In the genomic region with DNA sequence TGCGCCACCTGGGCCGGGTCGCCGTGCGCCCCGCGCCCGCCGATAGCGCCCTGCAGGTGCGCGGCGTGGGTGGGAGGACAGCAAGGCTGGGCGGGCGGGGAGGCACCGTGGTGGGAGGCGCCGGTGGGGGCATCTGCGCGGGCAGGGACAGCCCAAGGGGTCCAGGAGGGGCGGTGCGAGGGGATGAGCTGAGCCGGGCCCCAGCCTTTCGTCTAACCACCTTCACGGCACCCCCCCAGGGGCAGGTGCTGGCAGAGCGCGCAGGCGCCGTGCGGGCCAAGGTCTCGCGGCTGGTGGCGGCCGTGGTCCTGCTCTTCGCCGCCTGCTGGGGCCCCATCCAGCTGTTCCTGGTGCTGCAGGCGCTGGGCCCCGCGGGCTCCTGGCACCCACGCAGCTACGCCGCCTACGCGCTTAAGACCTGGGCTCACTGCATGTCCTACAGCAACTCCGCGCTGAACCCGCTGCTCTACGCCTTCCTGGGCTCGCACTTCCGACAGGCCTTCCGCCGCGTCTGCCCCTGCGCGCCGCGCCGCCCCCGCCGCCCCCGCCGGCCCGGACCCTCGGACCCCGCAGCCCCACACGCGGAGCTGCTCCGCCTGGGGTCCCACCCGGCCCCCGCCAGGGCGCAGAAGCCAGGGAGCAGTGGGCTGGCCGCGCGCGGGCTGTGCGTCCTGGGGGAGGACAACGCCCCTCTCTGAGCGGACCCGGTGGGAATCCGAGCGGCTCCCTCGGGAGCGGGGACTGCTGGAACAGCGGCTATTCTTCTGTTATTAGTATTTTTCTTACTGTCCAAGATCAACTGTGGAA, we compare ENCODE assay signal across 1 cellular context.
TF ChIP-seq lines count a peak whose summit lies in the region.

No MANE protein-coding gene starts in this region.

TF ChIP-seq in WTC11, 78 proteins besides CTCF, POLR2A, EP300 and RAD21 (continued from another document):
- TF ChIP-seq, protein P1, sequence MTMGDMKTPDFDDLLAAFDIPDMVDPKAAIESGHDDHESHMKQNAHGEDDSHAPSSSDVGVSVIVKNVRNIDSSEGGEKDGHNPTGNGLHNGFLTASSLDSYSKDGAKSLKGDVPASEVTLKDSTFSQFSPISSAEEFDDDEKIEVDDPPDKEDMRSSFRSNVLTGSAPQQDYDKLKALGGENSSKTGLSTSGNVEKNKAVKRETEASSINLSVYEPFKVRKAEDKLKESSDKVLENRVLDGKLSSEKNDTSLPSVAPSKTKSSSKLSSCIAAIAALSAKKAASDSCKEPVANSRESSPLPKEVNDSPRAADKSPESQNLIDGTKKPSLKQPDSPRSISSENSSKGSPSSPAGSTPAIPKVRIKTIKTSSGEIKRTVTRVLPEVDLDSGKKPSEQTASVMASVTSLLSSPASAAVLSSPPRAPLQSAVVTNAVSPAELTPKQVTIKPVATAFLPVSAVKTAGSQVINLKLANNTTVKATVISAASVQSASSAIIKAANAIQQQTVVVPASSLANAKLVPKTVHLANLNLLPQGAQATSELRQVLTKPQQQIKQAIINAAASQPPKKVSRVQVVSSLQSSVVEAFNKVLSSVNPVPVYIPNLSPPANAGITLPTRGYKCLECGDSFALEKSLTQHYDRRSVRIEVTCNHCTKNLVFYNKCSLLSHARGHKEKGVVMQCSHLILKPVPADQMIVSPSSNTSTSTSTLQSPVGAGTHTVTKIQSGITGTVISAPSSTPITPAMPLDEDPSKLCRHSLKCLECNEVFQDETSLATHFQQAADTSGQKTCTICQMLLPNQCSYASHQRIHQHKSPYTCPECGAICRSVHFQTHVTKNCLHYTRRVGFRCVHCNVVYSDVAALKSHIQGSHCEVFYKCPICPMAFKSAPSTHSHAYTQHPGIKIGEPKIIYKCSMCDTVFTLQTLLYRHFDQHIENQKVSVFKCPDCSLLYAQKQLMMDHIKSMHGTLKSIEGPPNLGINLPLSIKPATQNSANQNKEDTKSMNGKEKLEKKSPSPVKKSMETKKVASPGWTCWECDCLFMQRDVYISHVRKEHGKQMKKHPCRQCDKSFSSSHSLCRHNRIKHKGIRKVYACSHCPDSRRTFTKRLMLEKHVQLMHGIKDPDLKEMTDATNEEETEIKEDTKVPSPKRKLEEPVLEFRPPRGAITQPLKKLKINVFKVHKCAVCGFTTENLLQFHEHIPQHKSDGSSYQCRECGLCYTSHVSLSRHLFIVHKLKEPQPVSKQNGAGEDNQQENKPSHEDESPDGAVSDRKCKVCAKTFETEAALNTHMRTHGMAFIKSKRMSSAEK (CRISPR knock-in tag; IDR thresholded peaks at IDR 0.05; ENCODE audit: borderline replicate concordance) = no peak
- no peak for TF ChIP-seq ZNF416 (CRISPR knock-in tag; IDR thresholded peaks at IDR 0.05)
- TF ChIP-seq HMGA2 (CRISPR knock-in tag; IDR thresholded peaks at IDR 0.05) = no peak
- no peak for TF ChIP-seq ZSCAN18 (CRISPR knock-in tag; IDR thresholded peaks at IDR 0.05)
- TF ChIP-seq NR3C1 (CRISPR knock-in tag; conservative IDR thresholded peaks at IDR 0.05; ENCODE audit: low read depth) = no peak
- TF ChIP-seq NR2C2 (CRISPR knock-in tag; IDR thresholded peaks at IDR 0.05) = no peak
- TF ChIP-seq OVOL2 (CRISPR knock-in tag; IDR thresholded peaks at IDR 0.05; ENCODE audit: borderline replicate concordance) = no peak
- TF ChIP-seq, protein P2, sequence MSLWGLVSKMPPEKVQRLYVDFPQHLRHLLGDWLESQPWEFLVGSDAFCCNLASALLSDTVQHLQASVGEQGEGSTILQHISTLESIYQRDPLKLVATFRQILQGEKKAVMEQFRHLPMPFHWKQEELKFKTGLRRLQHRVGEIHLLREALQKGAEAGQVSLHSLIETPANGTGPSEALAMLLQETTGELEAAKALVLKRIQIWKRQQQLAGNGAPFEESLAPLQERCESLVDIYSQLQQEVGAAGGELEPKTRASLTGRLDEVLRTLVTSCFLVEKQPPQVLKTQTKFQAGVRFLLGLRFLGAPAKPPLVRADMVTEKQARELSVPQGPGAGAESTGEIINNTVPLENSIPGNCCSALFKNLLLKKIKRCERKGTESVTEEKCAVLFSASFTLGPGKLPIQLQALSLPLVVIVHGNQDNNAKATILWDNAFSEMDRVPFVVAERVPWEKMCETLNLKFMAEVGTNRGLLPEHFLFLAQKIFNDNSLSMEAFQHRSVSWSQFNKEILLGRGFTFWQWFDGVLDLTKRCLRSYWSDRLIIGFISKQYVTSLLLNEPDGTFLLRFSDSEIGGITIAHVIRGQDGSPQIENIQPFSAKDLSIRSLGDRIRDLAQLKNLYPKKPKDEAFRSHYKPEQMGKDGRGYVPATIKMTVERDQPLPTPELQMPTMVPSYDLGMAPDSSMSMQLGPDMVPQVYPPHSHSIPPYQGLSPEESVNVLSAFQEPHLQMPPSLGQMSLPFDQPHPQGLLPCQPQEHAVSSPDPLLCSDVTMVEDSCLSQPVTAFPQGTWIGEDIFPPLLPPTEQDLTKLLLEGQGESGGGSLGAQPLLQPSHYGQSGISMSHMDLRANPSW (CRISPR knock-in tag; conservative IDR thresholded peaks at IDR 0.05; ENCODE audit: low read depth) = no peak
- TF ChIP-seq KAT7 (CRISPR knock-in tag; IDR thresholded peaks at IDR 0.05; ENCODE audit: borderline replicate concordance) = no peak
- no peak for TF ChIP-seq ZNF423 (CRISPR knock-in tag; IDR thresholded peaks at IDR 0.05)
- 0 out of 2 replicates have a peak, but pooled peaks have one; percentile 3 for TF ChIP-seq ZNF219 (CRISPR knock-in tag; IDR thresholded peaks at IDR 0.05; ENCODE audit: borderline replicate concordance)
- no peak for TF ChIP-seq FOXP1 (CRISPR knock-in tag; IDR thresholded peaks at IDR 0.05; ENCODE audit: borderline replicate concordance)
- TF ChIP-seq NR1H2 (CRISPR knock-in tag; IDR thresholded peaks at IDR 0.05) = no peak
- no peak for TF ChIP-seq ZNF138 (CRISPR knock-in tag; conservative IDR thresholded peaks at IDR 0.05)
- TF ChIP-seq, protein P3, sequence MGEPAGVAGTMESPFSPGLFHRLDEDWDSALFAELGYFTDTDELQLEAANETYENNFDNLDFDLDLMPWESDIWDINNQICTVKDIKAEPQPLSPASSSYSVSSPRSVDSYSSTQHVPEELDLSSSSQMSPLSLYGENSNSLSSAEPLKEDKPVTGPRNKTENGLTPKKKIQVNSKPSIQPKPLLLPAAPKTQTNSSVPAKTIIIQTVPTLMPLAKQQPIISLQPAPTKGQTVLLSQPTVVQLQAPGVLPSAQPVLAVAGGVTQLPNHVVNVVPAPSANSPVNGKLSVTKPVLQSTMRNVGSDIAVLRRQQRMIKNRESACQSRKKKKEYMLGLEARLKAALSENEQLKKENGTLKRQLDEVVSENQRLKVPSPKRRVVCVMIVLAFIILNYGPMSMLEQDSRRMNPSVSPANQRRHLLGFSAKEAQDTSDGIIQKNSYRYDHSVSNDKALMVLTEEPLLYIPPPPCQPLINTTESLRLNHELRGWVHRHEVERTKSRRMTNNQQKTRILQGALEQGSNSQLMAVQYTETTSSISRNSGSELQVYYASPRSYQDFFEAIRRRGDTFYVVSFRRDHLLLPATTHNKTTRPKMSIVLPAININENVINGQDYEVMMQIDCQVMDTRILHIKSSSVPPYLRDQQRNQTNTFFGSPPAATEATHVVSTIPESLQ (CRISPR knock-in tag; IDR thresholded peaks at IDR 0.05) = no peak
- TF ChIP-seq IRF2 (CRISPR knock-in tag; IDR thresholded peaks at IDR 0.05; ENCODE audit: borderline replicate concordance, low read depth) = 0 out of 2 replicates have a peak, but pooled peaks have one; percentile 14
- no peak for TF ChIP-seq CREB1 (CRISPR knock-in tag; IDR thresholded peaks at IDR 0.05)
- no peak for TF ChIP-seq ELF4 (CRISPR knock-in tag; IDR thresholded peaks at IDR 0.05; ENCODE audit: low read depth)
- no peak for TF ChIP-seq ZMAT4 (CRISPR knock-in tag; IDR thresholded peaks at IDR 0.05)
- 0 out of 2 replicates have a peak, but pooled peaks have one; percentile 7 for TF ChIP-seq FOXP4 (CRISPR knock-in tag; IDR thresholded peaks at IDR 0.05)
- TF ChIP-seq, protein P4, sequence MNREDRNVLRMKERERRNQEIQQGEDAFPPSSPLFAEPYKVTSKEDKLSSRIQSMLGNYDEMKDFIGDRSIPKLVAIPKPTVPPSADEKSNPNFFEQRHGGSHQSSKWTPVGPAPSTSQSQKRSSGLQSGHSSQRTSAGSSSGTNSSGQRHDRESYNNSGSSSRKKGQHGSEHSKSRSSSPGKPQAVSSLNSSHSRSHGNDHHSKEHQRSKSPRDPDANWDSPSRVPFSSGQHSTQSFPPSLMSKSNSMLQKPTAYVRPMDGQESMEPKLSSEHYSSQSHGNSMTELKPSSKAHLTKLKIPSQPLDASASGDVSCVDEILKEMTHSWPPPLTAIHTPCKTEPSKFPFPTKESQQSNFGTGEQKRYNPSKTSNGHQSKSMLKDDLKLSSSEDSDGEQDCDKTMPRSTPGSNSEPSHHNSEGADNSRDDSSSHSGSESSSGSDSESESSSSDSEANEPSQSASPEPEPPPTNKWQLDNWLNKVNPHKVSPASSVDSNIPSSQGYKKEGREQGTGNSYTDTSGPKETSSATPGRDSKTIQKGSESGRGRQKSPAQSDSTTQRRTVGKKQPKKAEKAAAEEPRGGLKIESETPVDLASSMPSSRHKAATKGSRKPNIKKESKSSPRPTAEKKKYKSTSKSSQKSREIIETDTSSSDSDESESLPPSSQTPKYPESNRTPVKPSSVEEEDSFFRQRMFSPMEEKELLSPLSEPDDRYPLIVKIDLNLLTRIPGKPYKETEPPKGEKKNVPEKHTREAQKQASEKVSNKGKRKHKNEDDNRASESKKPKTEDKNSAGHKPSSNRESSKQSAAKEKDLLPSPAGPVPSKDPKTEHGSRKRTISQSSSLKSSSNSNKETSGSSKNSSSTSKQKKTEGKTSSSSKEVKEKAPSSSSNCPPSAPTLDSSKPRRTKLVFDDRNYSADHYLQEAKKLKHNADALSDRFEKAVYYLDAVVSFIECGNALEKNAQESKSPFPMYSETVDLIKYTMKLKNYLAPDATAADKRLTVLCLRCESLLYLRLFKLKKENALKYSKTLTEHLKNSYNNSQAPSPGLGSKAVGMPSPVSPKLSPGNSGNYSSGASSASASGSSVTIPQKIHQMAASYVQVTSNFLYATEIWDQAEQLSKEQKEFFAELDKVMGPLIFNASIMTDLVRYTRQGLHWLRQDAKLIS (CRISPR knock-in tag; IDR thresholded peaks at IDR 0.05; ENCODE audit: borderline replicate concordance) = no peak
- TF ChIP-seq ESRRA (CRISPR knock-in tag; IDR thresholded peaks at IDR 0.05; ENCODE audit: borderline replicate concordance) = no peak
- no peak for TF ChIP-seq ZBTB21 (CRISPR knock-in tag; IDR thresholded peaks at IDR 0.05; ENCODE audit: borderline replicate concordance)
- no peak for TF ChIP-seq JAZF1 (CRISPR knock-in tag; IDR thresholded peaks at IDR 0.05)
- no peak for TF ChIP-seq SOX15 (CRISPR knock-in tag; IDR thresholded peaks at IDR 0.05)
- TF ChIP-seq, protein P5, sequence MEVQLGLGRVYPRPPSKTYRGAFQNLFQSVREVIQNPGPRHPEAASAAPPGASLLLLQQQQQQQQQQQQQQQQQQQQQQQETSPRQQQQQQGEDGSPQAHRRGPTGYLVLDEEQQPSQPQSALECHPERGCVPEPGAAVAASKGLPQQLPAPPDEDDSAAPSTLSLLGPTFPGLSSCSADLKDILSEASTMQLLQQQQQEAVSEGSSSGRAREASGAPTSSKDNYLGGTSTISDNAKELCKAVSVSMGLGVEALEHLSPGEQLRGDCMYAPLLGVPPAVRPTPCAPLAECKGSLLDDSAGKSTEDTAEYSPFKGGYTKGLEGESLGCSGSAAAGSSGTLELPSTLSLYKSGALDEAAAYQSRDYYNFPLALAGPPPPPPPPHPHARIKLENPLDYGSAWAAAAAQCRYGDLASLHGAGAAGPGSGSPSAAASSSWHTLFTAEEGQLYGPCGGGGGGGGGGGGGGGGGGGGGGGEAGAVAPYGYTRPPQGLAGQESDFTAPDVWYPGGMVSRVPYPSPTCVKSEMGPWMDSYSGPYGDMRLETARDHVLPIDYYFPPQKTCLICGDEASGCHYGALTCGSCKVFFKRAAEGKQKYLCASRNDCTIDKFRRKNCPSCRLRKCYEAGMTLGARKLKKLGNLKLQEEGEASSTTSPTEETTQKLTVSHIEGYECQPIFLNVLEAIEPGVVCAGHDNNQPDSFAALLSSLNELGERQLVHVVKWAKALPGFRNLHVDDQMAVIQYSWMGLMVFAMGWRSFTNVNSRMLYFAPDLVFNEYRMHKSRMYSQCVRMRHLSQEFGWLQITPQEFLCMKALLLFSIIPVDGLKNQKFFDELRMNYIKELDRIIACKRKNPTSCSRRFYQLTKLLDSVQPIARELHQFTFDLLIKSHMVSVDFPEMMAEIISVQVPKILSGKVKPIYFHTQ (CRISPR knock-in tag; IDR thresholded peaks at IDR 0.05) = no peak
- TF ChIP-seq RELA (CRISPR knock-in tag; IDR thresholded peaks at IDR 0.05; ENCODE audit: borderline replicate concordance) = 0 out of 2 replicates have a peak, but pooled peaks have one; percentile 9
